ENCODE assay signal across 1 cellular context in the genomic region with DNA sequence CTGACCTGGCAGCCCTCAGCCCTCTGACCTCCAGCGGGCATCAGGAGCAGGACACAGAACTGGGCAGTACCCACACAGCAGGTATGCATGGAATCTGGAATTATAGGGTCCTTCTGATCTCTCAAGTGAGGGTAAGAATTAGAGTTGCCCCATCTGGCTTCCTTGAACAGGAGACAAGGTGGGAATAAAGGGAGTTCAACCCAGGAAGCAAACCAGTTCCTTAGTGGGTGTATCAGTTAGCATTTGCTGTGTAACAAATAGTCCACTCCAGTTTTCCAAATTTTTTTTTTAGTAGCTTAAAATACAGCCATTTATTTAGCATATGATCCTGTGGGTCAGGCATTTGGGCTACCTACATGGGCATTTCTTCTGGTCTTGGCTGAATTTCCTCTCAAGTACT.
A peak's percentile ranks its signal among the peaks of the same experiment; 100 is the strongest.
TF ChIP-seq lines count a peak whose summit lies in the region.

No MANE protein-coding gene starts in this region.

TF ChIP-seq in HepG2, 621 proteins besides CTCF, POLR2A, EP300 and RAD21:
- TF ChIP-seq HOXA9 (CRISPR knock-in tag; IDR thresholded peaks at IDR 0.05; ENCODE audit: borderline replicate concordance) (0 out of 2 replicates have a peak, but pooled peaks have one; percentile 36), ZNF768 (CRISPR knock-in tag; IDR thresholded peaks at IDR 0.05) (no peak), ZNF12 (CRISPR knock-in tag; IDR thresholded peaks at IDR 0.05) (peak; percentile 73; the same call in 1 of the 2 replicates), RBAK (CRISPR knock-in tag; IDR thresholded peaks at IDR 0.05) (peak; percentile 96), CHD4 (IDR thresholded peaks at IDR 0.05; ENCODE audit: borderline replicate concordance, low read length) (peak; percentile 78; the same call in 1 of the 2 replicates)
TF ChIP-seq in HepG2: peak in this region for 4.
